ENCODE assay signal across 23 cellular contexts in genomic region chr20:61535956-61536355, GRCh38.
"Had no signal": no experiment of that assay in that cellular context is flagged by ENCODE, and none has a peak within 500 bp of the region (broad histone marks: within the 10 kb centered on the region; RNA-seq: fewer than 3 reads in every experiment).

No MANE protein-coding gene starts in this region.

- H3K36me3 Mint-ChIP-seq: immature natural killer cell, mesothelial cell of epicardium, naive B cell had no signal

- H3K4me1 Mint-ChIP-seq: immature natural killer cell, mesothelial cell of epicardium, naive B cell had no signal

- H3K4me2 ChIP-seq: hepatocyte had no signal

- H3K4me3 Mint-ChIP-seq: dendritic cell treated with granulocyte-macrophage colony-stimulating factor and Interleukin-4, amounts not matched to agents 40 ng/mL and 50 ng/mL, for 4 days; effector memory CD8-positive, alpha-beta T cell; immature natural killer cell; mesothelial cell of epicardium; naive B cell had no signal

- H3K79me2 ChIP-seq: hepatocyte had no signal

- H3K27me3 Mint-ChIP-seq: dendritic cell treated with granulocyte-macrophage colony-stimulating factor and Interleukin-4, amounts not matched to agents 40 ng/mL and 50 ng/mL, for 4 days; naive B cell had no signal

- FAIRE-seq: endothelial cell of umbilical vein, frontal cortex had no signal

- H3K27ac Mint-ChIP-seq: dendritic cell treated with granulocyte-macrophage colony-stimulating factor and Interleukin-4, amounts not matched to agents 40 ng/mL and 50 ng/mL, for 4 days; effector memory CD8-positive, alpha-beta T cell; immature natural killer cell; mesothelial cell of epicardium had no signal

- H3K36me3 ChIP-seq: colonic mucosa, esophagus muscularis mucosa, gastroesophageal sphincter, heart left ventricle, left lung, lower lobe of right lung had no signal

- H3K27ac ChIP-seq: colonic mucosa, esophagus muscularis mucosa, foreskin keratinocyte, gastroesophageal sphincter, heart left ventricle, hepatocyte, left lung, lower lobe of right lung had no signal

- H3K27me3 ChIP-seq: colonic mucosa, foreskin keratinocyte, hepatocyte had no signal

- DNase-seq: colonic mucosa; cortex of kidney; effector CD8-positive, alpha-beta T cell; effector memory CD8-positive, alpha-beta T cell; foreskin keratinocyte; heart left ventricle; hypothalamus; immature natural killer cell; islet precursor cell; left cardiac atrium; left lung; left ventricle myocardium superior; lower lobe of right lung; mesenchymal stem cell; naive B cell had no signal

- H3K4me1 ChIP-seq: colonic mucosa, esophagus muscularis mucosa, gastroesophageal sphincter, heart left ventricle, left lung, lower lobe of right lung had no signal

- H3K9me3 Mint-ChIP-seq: dendritic cell treated with granulocyte-macrophage colony-stimulating factor and Interleukin-4, amounts not matched to agents 40 ng/mL and 50 ng/mL, for 4 days; effector memory CD8-positive, alpha-beta T cell; mesothelial cell of epicardium had no signal

- H3K9me3 ChIP-seq: colonic mucosa, esophagus muscularis mucosa, gastroesophageal sphincter, heart left ventricle, lower lobe of right lung, mucosa of descending colon had no signal

- H2AFZ ChIP-seq: hepatocyte had no signal

- ATAC-seq: effector memory CD8-positive, alpha-beta T cell; foreskin keratinocyte; gastroesophageal sphincter; heart left ventricle; left cardiac atrium; left lung; left ventricle myocardium superior; lower lobe of right lung; mucosa of descending colon had no signal

- H3K4me3 ChIP-seq: colonic mucosa, esophagus muscularis mucosa, gastroesophageal sphincter, heart left ventricle, hepatocyte, left lung, lower lobe of right lung, mucosa of descending colon had no signal
